Comparison of ENCODE assay signal across 8 cellular contexts in the genomic region with DNA sequence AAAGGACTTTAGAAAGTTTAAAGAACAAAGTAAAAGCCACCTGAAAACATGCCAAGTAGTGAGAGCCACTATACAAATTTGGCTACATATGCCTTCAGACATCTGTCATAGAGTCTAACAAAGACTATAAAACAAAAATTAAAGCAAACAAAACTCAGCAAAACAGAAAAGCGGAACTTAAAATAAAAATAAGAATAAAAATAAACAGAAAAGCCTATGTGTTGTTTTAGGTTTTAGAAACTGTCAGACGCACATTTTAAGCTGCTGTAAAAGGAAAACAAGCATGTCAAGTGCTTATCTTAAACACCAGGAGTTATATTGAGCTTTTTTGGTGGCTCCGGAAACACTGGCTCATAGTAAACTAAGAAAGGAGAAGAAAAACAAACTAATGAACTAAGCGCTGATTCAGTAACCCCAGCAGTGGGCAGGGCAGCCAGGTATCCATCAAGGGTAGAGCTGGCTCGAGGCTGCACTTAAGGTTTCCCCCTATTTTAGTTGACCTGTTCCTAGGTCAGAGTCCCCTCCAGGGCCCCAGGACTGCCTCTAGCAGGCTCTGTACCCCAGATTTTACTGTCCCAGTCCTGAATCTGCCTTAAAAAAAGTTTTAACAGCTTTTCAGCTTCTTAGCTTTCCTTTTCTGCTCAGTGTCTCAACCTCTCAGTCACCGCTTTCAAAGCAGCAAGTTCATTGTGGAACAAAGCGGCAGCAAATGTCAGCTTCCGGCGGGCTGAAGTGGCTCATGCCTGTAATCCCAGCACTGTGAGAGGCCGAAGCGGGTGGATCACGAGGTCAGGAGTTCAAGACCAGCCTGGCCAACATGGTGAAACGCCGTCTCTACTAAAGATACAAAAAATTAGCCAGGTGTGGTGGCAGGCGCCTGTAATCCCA. TPM values are rescaled to one million over a fixed set of nuclear protein-coding genes. Genes with fewer than 3 reads are reported as not detected.
DNase-seq lines count a peak whose midpoint lies in the region; ATAC-seq and TF ChIP-seq lines count a peak whose summit lies in the region.

No MANE protein-coding gene starts in this region.

- no peaks in the 10 kb centered on the region for H3K9me3 Mint-ChIP-seq in glutamatergic neuron (ENCODE audit: unreplicated experiment)

- ATAC-seq in GM18858 (IDR thresholded peaks at IDR 0.05; ENCODE audit: unreplicated experiment) = peak; percentile 54
- ATAC-seq in HG02798 (IDR thresholded peaks at IDR 0.05; ENCODE audit: poor library complexity, unreplicated experiment) = peak; percentile 82

- no peaks in the 10 kb centered on the region for H3K27me3 Mint-ChIP-seq in glutamatergic neuron (ENCODE audit: unreplicated experiment)

- no peak overlapping the region for H3K27ac Mint-ChIP-seq in glutamatergic neuron (ENCODE audit: unreplicated experiment)

- H3K4me3 Mint-ChIP-seq in glutamatergic neuron (ENCODE audit: unreplicated experiment) = no peak overlapping the region

- no peaks in the 10 kb centered on the region for H3K36me3 Mint-ChIP-seq in glutamatergic neuron (ENCODE audit: unreplicated experiment)

- H3K4me1 Mint-ChIP-seq in glutamatergic neuron (ENCODE audit: low read depth, unreplicated experiment) = peaks cover 4% of the 10 kb centered on the region

- no peak for TF ChIP-seq CTCF in glutamatergic neuron (IDR thresholded peaks at IDR 0.05; ENCODE audit: partially characterized antibody, unreplicated experiment)

- DNase-seq in T follicular helper cell (ENCODE audit: low read depth) = peak; percentile 16
- DNase-seq in central memory CD4-positive, alpha-beta T cell = peak; percentile 21
- DNase-seq in pons (ENCODE audit: low spot score) = peak; percentile 28
- no peak for DNase-seq in NCI-H2081 treated with DMSO at 0.1 percent for 48 hours (lab: John Stamatoyannopoulos, UW)
- no peak for DNase-seq in NCI-H1694 treated with DMSO at 0.1 percent for 48 hours (lab: John Stamatoyannopoulos, UW)
- DNase-seq in glutamatergic neuron = no peak

RNA-seq across cellular contexts. Expression of gene RMC1, which starts 15.3 kb away (rescaled TPM):
- 28.5 TPM for total RNA-seq in glutamatergic neuron (ENCODE audit: unreplicated experiment)

RNA-seq across cellular contexts. Expression of gene RIOK3, which starts 34.9 kb away (rescaled TPM):
- total RNA-seq in glutamatergic neuron (ENCODE audit: unreplicated experiment) = 105 TPM

Comparison
In these comparisons a context has a peak if more than half of its experiments do, and no peak if none do; other contexts are left out.
1. DNase-seq: peak in T follicular helper cell (single experiment), central memory CD4-positive, alpha-beta T cell (single experiment) and pons (single experiment); none in NCI-H2081 treated with DMSO at 0.1 percent for 48 hours (single experiment), NCI-H1694 treated with DMSO at 0.1 percent for 48 hours (single experiment) and glutamatergic neuron (single experiment).